Comparison of ENCODE assay signal across 15 cellular contexts in the genomic region with DNA sequence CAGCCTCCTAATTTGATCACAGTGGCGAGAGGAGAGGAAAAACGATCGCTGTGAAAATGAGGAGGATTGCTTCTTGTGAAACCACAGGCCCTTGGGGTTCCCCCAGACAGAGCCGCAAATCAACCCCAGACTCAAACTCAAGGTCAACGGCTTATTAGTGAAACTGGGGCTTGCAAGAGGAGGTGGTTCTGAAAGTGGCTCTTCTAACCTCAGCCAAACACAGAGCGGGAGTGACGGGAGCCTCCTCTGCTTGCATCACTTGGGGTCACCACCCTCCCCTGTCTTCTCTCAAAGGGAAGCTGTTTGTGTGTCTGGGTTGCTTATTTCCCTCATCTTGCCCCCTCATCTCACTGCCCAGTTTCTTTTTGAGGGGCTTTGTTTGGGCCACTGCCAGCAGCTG. TPM values are rescaled to one million over a fixed set of nuclear protein-coding genes. Genes with fewer than 3 reads are reported as not detected.
A peak's percentile ranks its signal among the peaks of the same experiment; 100 is the strongest.
DNase-seq lines count a peak whose midpoint lies in the region; ATAC-seq, FAIRE-seq and TF ChIP-seq lines count a peak whose summit lies in the region.
"Had no signal": no experiment of that assay in that cellular context is flagged by ENCODE, and none has a peak within 500 bp of the region (broad histone marks: within the 10 kb centered on the region; RNA-seq: fewer than 3 reads in every experiment).

No MANE protein-coding gene starts in this region.

- H3K36me3 ChIP-seq in A673 (ENCODE audit: insufficient read depth, low read length, poor library complexity, severe bottlenecking): no peaks in the 10 kb centered on the region
- H3K36me3 ChIP-seq: thoracic aorta had no signal

- POLR2A ChIA-PET in A673 (lab: Charles Lee; ENCODE audit: low non-redundant PET): interaction anchor here (0.7 kb wide), 1 partner anchor 61 kb away, joined by 3 read pairs; no protein-coding TSS in a partner anchor

- BruUV-seq in A673 (replicated peaks; lab: Mats Ljungman, UMichigan): no TSS peak

- no peaks in the 10 kb centered on the region for H3K36me3 Mint-ChIP-seq in activated T-helper 2 cell treated with anti-CD3 and anti-CD28 coated beads, Interferon-gamma antibody, Interleukin-2, Interleukin-4, amounts not matched to agents 10 μg/mL and 5 μg/mL and 100 μg/mL, durations not matched to agents 14 hours and 24 hours and 36 hours (ENCODE audit: low read depth)
- H3K36me3 Mint-ChIP-seq: T-cell had no signal

- H3K27ac ChIP-seq in A673 (ENCODE audit: low read depth, low read length, poor library complexity, severe bottlenecking): no peak overlapping the region
- H3K27ac ChIP-seq: skin epidermis, thoracic aorta had no signal

- DNase-seq in GM19238 (ENCODE audit: insufficient read length, low spot score) (peak; percentile 27), H54 (ENCODE audit: insufficient read length, low spot score) (no peak), A673 (ENCODE audit: low spot score) (no peak)
- peak; percentile 29 for DNase-seq in activated T-helper 2 cell treated with anti-CD3 and anti-CD28 coated beads, Interferon-gamma antibody, Interleukin-2, Interleukin-4, amounts not matched to agents 10 μg/mL and 5 μg/mL and 100 μg/mL, durations not matched to agents 14 hours and 24 hours and 36 hours (ENCODE audit: low spot score)
- DNase-seq in stimulated activated naive CD4-positive, alpha-beta T cell (lab: John Stamatoyannopoulos, UW): no peak
- DNase-seq: effector memory CD4-positive, alpha-beta T cell; hypothalamus; midbrain; T-cell had no signal

- H3K4me1 Mint-ChIP-seq in activated T-helper 2 cell treated with anti-CD3 and anti-CD28 coated beads, Interferon-gamma antibody, Interleukin-2, Interleukin-4, amounts not matched to agents 10 μg/mL and 5 μg/mL and 100 μg/mL, durations not matched to agents 14 hours and 24 hours and 36 hours (ENCODE audit: low read depth): peaks cover 40% of the 10 kb centered on the region

- FAIRE-seq in H54 (lab: Jason Lieb, UNC): no peak

- intact Hi-C loops in activated T-helper 2 cell treated with anti-CD3 and anti-CD28 coated beads, Interferon-gamma antibody, Interleukin-2, Interleukin-4, amounts not matched to agents 10 μg/mL and 5 μg/mL and 100 μg/mL, durations not matched to agents 14 hours and 24 hours and 36 hours (cut with micrococcal nuclease): loop anchor here (1.0 to 10.0 kb wide), 7 partner anchors 25 to 217 kb away; a partner anchor contains a TSS
- intact Hi-C loops in A673 (cut with micrococcal nuclease; ENCODE audit: unreplicated experiment): no loop called here

- peaks cover 44% of the 10 kb centered on the region for H3K27me3 Mint-ChIP-seq in activated T-helper 2 cell treated with anti-CD3 and anti-CD28 coated beads, Interferon-gamma antibody, Interleukin-2, Interleukin-4, amounts not matched to agents 10 μg/mL and 5 μg/mL and 100 μg/mL, durations not matched to agents 14 hours and 24 hours and 36 hours (ENCODE audit: low read depth)

- H3K4me3 Mint-ChIP-seq in activated T-helper 2 cell treated with anti-CD3 and anti-CD28 coated beads, Interferon-gamma antibody, Interleukin-2, Interleukin-4, amounts not matched to agents 10 μg/mL and 5 μg/mL and 100 μg/mL, durations not matched to agents 14 hours and 24 hours and 36 hours (ENCODE audit: low read depth): no peak overlapping the region
- H3K4me3 Mint-ChIP-seq: T-cell had no signal

- ATAC-seq in GM18498 (IDR thresholded peaks at IDR 0.05; ENCODE audit: unreplicated experiment): peak; percentile 77
- ATAC-seq in HG02973 (IDR thresholded peaks at IDR 0.05; ENCODE audit: unreplicated experiment): peak; percentile 64
- no peak for ATAC-seq in GM19455 (IDR thresholded peaks at IDR 0.05; ENCODE audit: unreplicated experiment)

- H3K9me3 Mint-ChIP-seq in activated T-helper 2 cell treated with anti-CD3 and anti-CD28 coated beads, Interferon-gamma antibody, Interleukin-2, Interleukin-4, amounts not matched to agents 10 μg/mL and 5 μg/mL and 100 μg/mL, durations not matched to agents 14 hours and 24 hours and 36 hours: no peaks in the 10 kb centered on the region
- H3K9me3 Mint-ChIP-seq: T-cell had no signal

- TF ChIP-seq CTCF in A673 (conservative IDR thresholded peaks at IDR 0.05; ENCODE audit: low read depth, low read length): no peak

- H3K4me3 ChIP-seq in A673 (ENCODE audit: low read depth, low read length, poor library complexity, severe bottlenecking): no peak overlapping the region
- H3K4me3 ChIP-seq: skin epidermis, thoracic aorta had no signal

- CTCF ChIA-PET in A673 (lab: Charles Lee): no interaction called here

- no peaks in the 10 kb centered on the region for H3K9me3 ChIP-seq in A673 (ENCODE audit: low read depth, low read length, poor library complexity, severe bottlenecking)
- H3K9me3 ChIP-seq: thoracic aorta had no signal

- H3K27ac Mint-ChIP-seq in activated T-helper 2 cell treated with anti-CD3 and anti-CD28 coated beads, Interferon-gamma antibody, Interleukin-2, Interleukin-4, amounts not matched to agents 10 μg/mL and 5 μg/mL and 100 μg/mL, durations not matched to agents 14 hours and 24 hours and 36 hours: peak overlapping the region; percentile 25
- H3K27ac Mint-ChIP-seq: T-cell had no signal

- no peaks in the 10 kb centered on the region for H3K4me1 ChIP-seq in A673 (ENCODE audit: insufficient read depth, low read length, poor library complexity, severe bottlenecking)

- TF ChIP-seq POLR2A in H54 (IDR thresholded peaks at IDR 0.05; ENCODE audit: low read depth, low read length): no peak

- H3K27me3 ChIP-seq in A673 (replicated peaks; ENCODE audit: insufficient read depth, low read depth, low read length, poor library complexity): peaks cover 31% of the 10 kb centered on the region

RNA-seq across cellular contexts. Expression of a gene that starts 28.7 kb away (rescaled TPM):
- total RNA-seq in activated T-helper 2 cell treated with anti-CD3 and anti-CD28 coated beads, Interferon-gamma antibody, Interleukin-2, Interleukin-4, amounts not matched to agents 10 μg/mL and 5 μg/mL and 100 μg/mL, durations not matched to agents 14 hours and 24 hours and 36 hours: 16.9 and 17.1 TPM in 2 replicates
- total RNA-seq in A673 (2021): 15.8 and 16.2 TPM in 2 replicates

RNA-seq across cellular contexts. Expression of a gene that starts 37.7 kb away (rescaled TPM):
- total RNA-seq in activated T-helper 2 cell treated with anti-CD3 and anti-CD28 coated beads, Interferon-gamma antibody, Interleukin-2, Interleukin-4, amounts not matched to agents 10 μg/mL and 5 μg/mL and 100 μg/mL, durations not matched to agents 14 hours and 24 hours and 36 hours: 0.05 and 0.14 TPM in 2 replicates
- total RNA-seq in A673 (2021): not detected in 2 replicates
- total RNA-seq: HT-29, thoracic aorta had no signal

Comparison
In these comparisons a context has a peak if more than half of its experiments do, and no peak if none do; other contexts are left out.
1. DNase-seq: peak in GM19238 (single experiment) and activated T-helper 2 cell treated with anti-CD3 and anti-CD28 coated beads, Interferon-gamma antibody, Interleukin-2, Interleukin-4, amounts not matched to agents 10 μg/mL and 5 μg/mL and 100 μg/mL, durations not matched to agents 14 hours and 24 hours and 36 hours (single experiment); none in stimulated activated naive CD4-positive, alpha-beta T cell (0 of 6), H54 (single experiment) and A673 (single experiment).